15 cellular contexts compared by ENCODE assay signal in genomic region chr16:12532871-12533610, GRCh38.
DNase-seq lines count a peak whose midpoint lies in the region; ATAC-seq and TF ChIP-seq lines count a peak whose summit lies in the region.
"Had no signal": no experiment of that assay in that cellular context is flagged by ENCODE, and none has a peak within 500 bp of the region (broad histone marks: within the 10 kb centered on the region; RNA-seq: fewer than 3 reads in every experiment).

No MANE protein-coding gene starts in this region.

- peaks cover 76% of the 10 kb centered on the region for H3K4me1 Mint-ChIP-seq in CD4-positive, alpha-beta T cell (ENCODE audit: low read depth)
- peaks cover 73% of the 10 kb centered on the region for H3K4me1 Mint-ChIP-seq in activated CD4-positive, alpha-beta T cell treated with anti-CD3 and anti-CD28 coated beads for 36 hours
- H3K4me1 Mint-ChIP-seq in activated naive CD4-positive, alpha-beta T cell treated with anti-CD3 and anti-CD28 coated beads for 36 hours (ENCODE audit: low read depth): peaks cover 59% of the 10 kb centered on the region

- POLR2A ChIA-PET in CD4-positive, alpha-beta T cell (lab: Charles Lee): interaction anchor here (0.8 kb wide), 1 partner anchor 35 kb away, joined by 3 read pairs; no protein-coding TSS in a partner anchor
- POLR2A ChIA-PET in activated CD4-positive, alpha-beta T cell treated with anti-CD3 and anti-CD28 coated beads for 36 hours (lab: Charles Lee): no interaction called here

- H3K27ac ChIP-seq in CD4-positive, alpha-beta T cell (ENCODE audit: low read depth, low read length): no peak overlapping the region
- H3K27ac ChIP-seq in neuronal stem cell (replicated peaks; ENCODE audit: low read length) (no peak overlapping the region), caudate nucleus (ENCODE audit: low read depth, low read length) (no peak overlapping the region)
- H3K27ac ChIP-seq: SJCRH30 had no signal

- no peak overlapping the region for H3K18ac ChIP-seq in neuronal stem cell (ENCODE audit: low read length)

- no peak overlapping the region for H2AK5ac ChIP-seq in neuronal stem cell (ENCODE audit: low read depth, low read length)

- intact Hi-C loops in CD4-positive, alpha-beta T cell (cut with DNase I, micrococcal nuclease): no loop called here
- intact Hi-C loops in activated CD4-positive, alpha-beta T cell treated with anti-CD3 and anti-CD28 coated beads for 36 hours (cut with DNase I, micrococcal nuclease): loop anchor here (10.0 kb wide), 3 partner anchors 448 to 1438 kb away; partner anchors contain the start of gene GSPT1 (in 1 of the 2)
- intact Hi-C loops in activated naive CD4-positive, alpha-beta T cell treated with anti-CD3 and anti-CD28 coated beads for 36 hours (cut with micrococcal nuclease): no loop called here
- intact Hi-C loops in mucosa of descending colon (cut with DNase I, micrococcal nuclease): no loop called here

- no peak overlapping the region for H3K4me2 ChIP-seq in neuronal stem cell (ENCODE audit: insufficient read depth, low read length, poor library complexity, severe bottlenecking)

- no peak overlapping the region for H3K4me3 ChIP-seq in neuronal stem cell (ENCODE audit: low read length in 2 of 2)
- no peak overlapping the region for H3K4me3 ChIP-seq in mucosa of descending colon
- H3K4me3 ChIP-seq: SJCRH30, spleen had no signal

- H3K4me1 ChIP-seq in neuronal stem cell (ENCODE audit: control insufficient read depth in 2 of 2, insufficient read depth in 1 of 2, low read depth in 1 of 2, low read length in 2 of 2) (no peaks in the 10 kb centered on the region), mucosa of descending colon (ENCODE audit: low read depth) (peaks cover 2% of the 10 kb centered on the region)
- H3K4me1 ChIP-seq: BE2C, SJCRH30 had no signal

- H2BK5ac ChIP-seq in neuronal stem cell (ENCODE audit: low read length): no peak overlapping the region

- DNase-seq in CD4-positive, alpha-beta T cell: peak in 9 of 10 experiments; percentile 4 to 49 (median 23)
- DNase-seq in activated CD4-positive, alpha-beta T cell treated with anti-CD3 and anti-CD28 coated beads for 36 hours: peak; percentile 70
- DNase-seq in activated naive CD4-positive, alpha-beta T cell treated with anti-CD3 and anti-CD28 coated beads for 36 hours: peak; percentile 73
- DNase-seq in neuronal stem cell (ENCODE audit: low spot score): no peak
- DNase-seq in mucosa of descending colon: no peak
- no peak for DNase-seq in CD1c-positive myeloid dendritic cell (ENCODE audit: extremely low spot score)
- no peak for DNase-seq in caudate nucleus (lab: John Stamatoyannopoulos, UW)
- DNase-seq: BE2C, dermis blood vessel endothelial cell, H7, NCI-H187, occipital lobe, SJCRH30, spleen had no signal

- H3K14ac ChIP-seq in neuronal stem cell (ENCODE audit: low read length): no peak overlapping the region

- H3K9ac ChIP-seq in neuronal stem cell (ENCODE audit: low read depth, low read length, poor library complexity): no peak overlapping the region

- H3K36me3 ChIP-seq in neuronal stem cell (replicated peaks in 1 of 2; ENCODE audit: control insufficient read depth in 2 of 2, insufficient read depth in 2 of 2, low read length in 2 of 2) (no peaks in the 10 kb centered on the region), mucosa of descending colon (ENCODE audit: low read depth) (no peaks in the 10 kb centered on the region)
- H3K36me3 ChIP-seq: BE2C, SJCRH30 had no signal

- no peak overlapping the region for H4K91ac ChIP-seq in neuronal stem cell (ENCODE audit: low read depth, low read length, poor library complexity)

- no peak overlapping the region for H3K4me3 Mint-ChIP-seq in CD4-positive, alpha-beta T cell
- H3K4me3 Mint-ChIP-seq in activated CD4-positive, alpha-beta T cell treated with anti-CD3 and anti-CD28 coated beads for 36 hours: no peak overlapping the region
- H3K4me3 Mint-ChIP-seq in activated naive CD4-positive, alpha-beta T cell treated with anti-CD3 and anti-CD28 coated beads for 36 hours: no peak overlapping the region

- ATAC-seq in CD4-positive, alpha-beta T cell (ENCODE audit: poor library complexity): peak; percentile 69
- ATAC-seq in activated CD4-positive, alpha-beta T cell treated with anti-CD3 and anti-CD28 coated beads for 36 hours: peak; percentile 16
- ATAC-seq in mucosa of descending colon (no peak), HG02885 (IDR thresholded peaks at IDR 0.05; ENCODE audit: poor library complexity, unreplicated experiment) (no peak)

- H3K9me3 Mint-ChIP-seq in CD4-positive, alpha-beta T cell: no peaks in the 10 kb centered on the region
- H3K9me3 Mint-ChIP-seq in activated CD4-positive, alpha-beta T cell treated with anti-CD3 and anti-CD28 coated beads for 36 hours (ENCODE audit: low read depth): no peaks in the 10 kb centered on the region
- no peaks in the 10 kb centered on the region for H3K9me3 Mint-ChIP-seq in activated naive CD4-positive, alpha-beta T cell treated with anti-CD3 and anti-CD28 coated beads for 36 hours

- no peak overlapping the region for H2BK120ac ChIP-seq in neuronal stem cell (ENCODE audit: low read depth, low read length)

- no peak overlapping the region for H2BK15ac ChIP-seq in neuronal stem cell (ENCODE audit: low read length)

- no peak overlapping the region for H2BK12ac ChIP-seq in neuronal stem cell (ENCODE audit: low read length)

- TF ChIP-seq CTCF in CD4-positive, alpha-beta T cell (IDR thresholded peaks at IDR 0.05): no peak
- no peak for TF ChIP-seq CTCF in mucosa of descending colon (IDR thresholded peaks at IDR 0.05)

- H3K27me3 ChIP-seq in CD4-positive, alpha-beta T cell (ENCODE audit: control insufficient read depth, insufficient read depth, low read length): no peaks in the 10 kb centered on the region
- H3K27me3 ChIP-seq in neuronal stem cell (ENCODE audit: control insufficient read depth in 3 of 3, insufficient read depth in 3 of 3, low read depth in 1 of 3, low read length in 3 of 3): no peaks in the 10 kb centered on the region
- H3K27me3 ChIP-seq: BE2C, SJCRH30, spleen had no signal

- peak overlapping the region; percentile 25 for H3K23ac ChIP-seq in neuronal stem cell (ENCODE audit: low read depth, low read length, poor library complexity)

- no peak overlapping the region for H4K8ac ChIP-seq in neuronal stem cell (ENCODE audit: low read depth, low read length)

- H2AFZ ChIP-seq in neuronal stem cell (ENCODE audit: low read length): no peak overlapping the region

- no peak overlapping the region for H3K4ac ChIP-seq in neuronal stem cell (ENCODE audit: low read length)

- no peaks in the 10 kb centered on the region for H3K27me3 Mint-ChIP-seq in CD4-positive, alpha-beta T cell
- no peaks in the 10 kb centered on the region for H3K27me3 Mint-ChIP-seq in activated CD4-positive, alpha-beta T cell treated with anti-CD3 and anti-CD28 coated beads for 36 hours
- H3K27me3 Mint-ChIP-seq in activated naive CD4-positive, alpha-beta T cell treated with anti-CD3 and anti-CD28 coated beads for 36 hours (ENCODE audit: low read depth): no peaks in the 10 kb centered on the region

- no peak overlapping the region for H3K27ac Mint-ChIP-seq in CD4-positive, alpha-beta T cell
- peak overlapping the region; percentile 85 for H3K27ac Mint-ChIP-seq in activated CD4-positive, alpha-beta T cell treated with anti-CD3 and anti-CD28 coated beads for 36 hours
- peak overlapping the region; percentile 50 for H3K27ac Mint-ChIP-seq in activated naive CD4-positive, alpha-beta T cell treated with anti-CD3 and anti-CD28 coated beads for 36 hours

- no peaks in the 10 kb centered on the region for H3K79me1 ChIP-seq in neuronal stem cell (ENCODE audit: low read depth, low read length)

- CTCF ChIA-PET in CD4-positive, alpha-beta T cell (lab: Charles Lee): no interaction called here
- CTCF ChIA-PET in activated CD4-positive, alpha-beta T cell treated with anti-CD3 and anti-CD28 coated beads for 36 hours (lab: Charles Lee): interaction anchor here (0.6 kb wide), 3 partner anchors 66 to 114 kb away, joined by 3 read pairs; no protein-coding TSS in a partner anchor
- CTCF ChIA-PET in activated naive CD4-positive, alpha-beta T cell treated with anti-CD3 and anti-CD28 coated beads for 36 hours (lab: Charles Lee): interaction anchor here (1.1 kb wide), 1 partner anchor 286 kb away, joined by 3 read pairs; no protein-coding TSS in a partner anchor

- peaks cover 15% of the 10 kb centered on the region for H3K36me3 Mint-ChIP-seq in CD4-positive, alpha-beta T cell (ENCODE audit: low read depth)
- peaks cover 11% of the 10 kb centered on the region for H3K36me3 Mint-ChIP-seq in activated CD4-positive, alpha-beta T cell treated with anti-CD3 and anti-CD28 coated beads for 36 hours (ENCODE audit: low read depth)
- H3K36me3 Mint-ChIP-seq in activated naive CD4-positive, alpha-beta T cell treated with anti-CD3 and anti-CD28 coated beads for 36 hours (ENCODE audit: low read depth): peaks cover 2% of the 10 kb centered on the region

- no peaks in the 10 kb centered on the region for H3K9me3 ChIP-seq in CD4-positive, alpha-beta T cell (ENCODE audit: control insufficient read depth, low read length)
- H3K9me3 ChIP-seq in neuronal stem cell (replicated peaks in 1 of 2; ENCODE audit: control insufficient read depth in 2 of 2, insufficient read depth in 1 of 2, low read depth in 1 of 2, low read length in 2 of 2) (peaks cover 0 to 2% of the 10 kb centered on the region in 2 donors), mucosa of descending colon (no peaks in the 10 kb centered on the region)
- H3K9me3 ChIP-seq: BE2C, SJCRH30, spleen had no signal

- WGBS in neuronal stem cell (ENCODE audit: extremely low coverage in 2 of 2, insufficient read length in 2 of 2, insufficient replicate concordance in 1 of 2), 2 donors: no CpG with 5 or more reads among the region's 18 CpGs

Comparison
In these comparisons a context has a peak if more than half of its experiments do, and no peak if none do; other contexts are left out.
1. ATAC-seq: peak in CD4-positive, alpha-beta T cell (single experiment) and activated CD4-positive, alpha-beta T cell treated with anti-CD3 and anti-CD28 coated beads for 36 hours (single experiment); none in mucosa of descending colon (single experiment) and HG02885 (single experiment).
2. DNase-seq: peak in CD4-positive, alpha-beta T cell (9 of 10), activated CD4-positive, alpha-beta T cell treated with anti-CD3 and anti-CD28 coated beads for 36 hours (single experiment) and activated naive CD4-positive, alpha-beta T cell treated with anti-CD3 and anti-CD28 coated beads for 36 hours (single experiment); none in neuronal stem cell (single experiment), mucosa of descending colon (0 of 3), CD1c-positive myeloid dendritic cell (single experiment) and caudate nucleus (0 of 61).
3. intact Hi-C loops: an anchor here in activated CD4-positive, alpha-beta T cell treated with anti-CD3 and anti-CD28 coated beads for 36 hours (10.0 kb wide); none called in CD4-positive, alpha-beta T cell, activated naive CD4-positive, alpha-beta T cell treated with anti-CD3 and anti-CD28 coated beads for 36 hours and mucosa of descending colon.